Comparison of ENCODE assay signal across 9 cellular contexts in genomic region chrX:53308836-53309235, GRCh38. TPM values are rescaled to one million over a fixed set of nuclear protein-coding genes. Genes with fewer than 3 reads are reported as not detected.
"Had no signal": no experiment of that assay in that cellular context is flagged by ENCODE, and none has a peak within 500 bp of the region (broad histone marks: within the 10 kb centered on the region; RNA-seq: fewer than 3 reads in every experiment).

No MANE protein-coding gene starts in this region.

- DNase-seq: GOT3, H7, KG1 had no signal

- H3K27ac ChIP-seq: GM23248, HL-60 had no signal

- H3K9ac ChIP-seq: GM23248 had no signal

- FAIRE-seq: HepG2 had no signal

- H2AFZ ChIP-seq: GM23248 had no signal

- H3K4me3 ChIP-seq: GM23248, HAP-1 had no signal

- ATAC-seq: HCT116, HepG2 had no signal

- H3K4me1 ChIP-seq: HAP-1 had no signal

- H3K36me3 ChIP-seq: HAP-1 had no signal

- H3K9me3 ChIP-seq: HAP-1 had no signal

RNA-seq across cellular contexts. Expression of gene IQSEC2, which starts 27.5 kb away (rescaled TPM):
- polyA plus RNA-seq: IgD-negative memory B cell had no signal
